ENCODE assay signal across 11 cellular contexts in the genomic region with DNA sequence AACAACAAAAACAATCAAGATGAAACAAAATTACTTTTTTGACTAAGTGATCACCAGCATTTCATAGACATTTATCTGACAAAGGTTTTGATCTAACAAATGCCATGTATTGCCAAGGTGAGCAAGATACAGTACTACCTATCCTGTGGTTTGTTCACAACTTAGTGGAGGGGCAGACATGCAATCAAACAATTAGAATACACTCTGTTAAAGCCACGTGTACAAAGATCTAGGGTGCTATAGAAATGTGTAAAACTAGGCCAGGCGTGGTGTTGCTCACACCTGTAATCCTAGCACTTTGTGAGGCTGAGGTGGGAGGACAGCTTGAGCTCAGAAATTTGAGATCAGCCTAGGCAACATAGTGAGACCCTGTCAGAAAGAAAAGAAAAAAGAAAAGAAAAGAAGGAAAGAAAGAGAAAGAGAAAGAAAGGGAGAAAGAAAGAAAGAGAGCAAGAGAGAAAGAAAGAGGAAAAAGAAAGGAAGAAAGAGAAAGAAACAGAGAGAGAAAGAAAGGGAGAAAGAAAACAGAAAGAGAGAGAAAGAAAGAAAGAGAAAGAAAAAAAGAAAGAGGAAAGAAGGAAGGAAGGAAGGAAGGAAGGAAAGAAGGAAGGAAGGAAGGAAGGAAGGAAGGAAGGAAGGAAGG. TPM values are rescaled to one million over a fixed set of nuclear protein-coding genes. Genes with fewer than 3 reads are reported as not detected.
A peak's percentile ranks its signal among the peaks of the same experiment; 100 is the strongest.
DNase-seq lines count a peak whose midpoint lies in the region; ATAC-seq and TF ChIP-seq lines count a peak whose summit lies in the region.
"Had no signal": no experiment of that assay in that cellular context is flagged by ENCODE, and none has a peak within 500 bp of the region (broad histone marks: within the 10 kb centered on the region; RNA-seq: fewer than 3 reads in every experiment).

No MANE protein-coding gene starts in this region.

- H3K4me1 Mint-ChIP-seq in activated T-helper 17 cell treated with anti-CD3 and anti-CD28 coated beads, Interleukin-2, amount 50 U/mL, for 72 hours, result peaks cover 29% of the 10 kb centered on the region

- H3K4me3 Mint-ChIP-seq in activated T-helper 17 cell treated with anti-CD3 and anti-CD28 coated beads, Interleukin-2, amount 50 U/mL, for 72 hours, result peak overlapping the region; percentile 98

- peak; percentile 23 for ATAC-seq in activated T-helper 17 cell treated with anti-CD3 and anti-CD28 coated beads, Interleukin-2, amount 50 U/mL, for 72 hours (replicated peaks)
- ATAC-seq in GM21360 (IDR thresholded peaks at IDR 0.05; ENCODE audit: unreplicated experiment), result no peak

- CTCF ChIA-PET in A673 (lab: Charles Lee), result interaction anchor here (0.9 to 1.9 kb wide), 2 partner anchors 151 to 383 kb away, joined by 4 to 5 read pairs; no protein-coding TSS in a partner anchor
- CTCF ChIA-PET in HEK293T (lab: Yijun Ruan, JAX), result interaction anchor here (0.7 kb wide), 1 partner anchor 39 kb away, joined by 3 read pairs; no protein-coding TSS in a partner anchor

- no peak for TF ChIP-seq CTCF in A673 (conservative IDR thresholded peaks at IDR 0.05; ENCODE audit: low read depth, low read length)

- H3K4me3 ChIP-seq in A673 (ENCODE audit: low read depth, low read length, poor library complexity, severe bottlenecking), result no peak overlapping the region
- H3K4me3 ChIP-seq in GM08714 (ENCODE audit: low read length), result peak overlapping the region; percentile 52; the same call in 1 of the 2 replicates
- no peak overlapping the region for H3K4me3 ChIP-seq in muscle layer of duodenum (ENCODE audit: low read depth in 1 of 2, low read length in 2 of 2)

- BruUV-seq in A673 (replicated peaks; lab: Mats Ljungman, UMichigan), result no TSS peak

- H3K9me3 Mint-ChIP-seq in activated T-helper 17 cell treated with anti-CD3 and anti-CD28 coated beads, Interleukin-2, amount 50 U/mL, for 72 hours, result no peaks in the 10 kb centered on the region

- peaks cover 17% of the 10 kb centered on the region for H3K36me3 ChIP-seq in A673 (ENCODE audit: insufficient read depth, low read length, poor library complexity, severe bottlenecking)
- peaks cover 9 to 11% of the 10 kb centered on the region in 2 donors for H3K36me3 ChIP-seq in muscle layer of duodenum (ENCODE audit: control insufficient read depth in 1 of 2, insufficient read depth in 2 of 2, low read length in 2 of 2)

- H3K4me1 ChIP-seq in A673 (ENCODE audit: insufficient read depth, low read length, poor library complexity, severe bottlenecking) (peaks cover 38% of the 10 kb centered on the region), muscle layer of duodenum (ENCODE audit: control insufficient read depth in 1 of 2, insufficient read depth in 2 of 2, low read length in 2 of 2) (peaks cover 4% of the 10 kb centered on the region in 2 donors)

- no peaks in the 10 kb centered on the region for H3K27me3 Mint-ChIP-seq in activated T-helper 17 cell treated with anti-CD3 and anti-CD28 coated beads, Interleukin-2, amount 50 U/mL, for 72 hours

- H3K36me3 Mint-ChIP-seq in activated T-helper 17 cell treated with anti-CD3 and anti-CD28 coated beads, Interleukin-2, amount 50 U/mL, for 72 hours (ENCODE audit: low read depth), result peaks cover 61% of the 10 kb centered on the region

- intact Hi-C loops in A673 (cut with micrococcal nuclease; ENCODE audit: unreplicated experiment), result no loop called here

- no peak for DNase-seq in A673 (ENCODE audit: low spot score)
- no peak for DNase-seq in NCI-H1694 treated with DMSO at 0.1 percent for 48 hours (lab: John Stamatoyannopoulos, UW)
- no peak for DNase-seq in LoVo (ENCODE audit: low spot score)
- no peak for DNase-seq in HEK293T (ENCODE audit: extremely low spot score)
- DNase-seq: COR-L47; NCI-H2029; stimulated activated CD4-positive, alpha-beta T cell treated with anti-CD3 and anti-CD28 coated beads, Interleukin-12 subunit alpha, Interleukin-12 subunit beta, amount 100 ng/mL, for 4 hours had no signal

- H3K27ac ChIP-seq in A673 (ENCODE audit: low read depth, low read length, poor library complexity, severe bottlenecking) (peak overlapping the region; percentile 78), muscle layer of duodenum (ENCODE audit: low read length) (peak overlapping the region; percentile 53)

- peak overlapping the region; percentile 96 for H3K27ac Mint-ChIP-seq in activated T-helper 17 cell treated with anti-CD3 and anti-CD28 coated beads, Interleukin-2, amount 50 U/mL, for 72 hours

- H3K9me3 ChIP-seq in A673 (ENCODE audit: low read depth, low read length, poor library complexity, severe bottlenecking) (no peaks in the 10 kb centered on the region), muscle layer of duodenum (ENCODE audit: control insufficient read depth in 1 of 2, low read length in 2 of 2) (no peaks in the 10 kb centered on the region)

- POLR2A ChIA-PET in A673 (lab: Charles Lee; ENCODE audit: low non-redundant PET) (interaction anchor here (0.7 kb wide), 3 partner anchors 22 to 424 kb away, joined by 3 to 12 read pairs (median 10); no protein-coding TSS in a partner anchor), HEK293T (lab: Yijun Ruan, JAX) (interaction anchor here (1.3 to 4.4 kb wide), 4 partner anchors 8 to 72 kb away, joined by 3 to 33 read pairs (median 20); a partner anchor contains a TSS)

- H3K27me3 ChIP-seq in A673 (replicated peaks; ENCODE audit: insufficient read depth, low read depth, low read length, poor library complexity), result no peaks in the 10 kb centered on the region
- H3K27me3 ChIP-seq in muscle layer of duodenum (ENCODE audit: low read depth, low read length), result no peaks in the 10 kb centered on the region

TF ChIP-seq in HEK293T, 16 proteins besides CTCF, POLR2A, EP300 and RAD21:
- TF ChIP-seq ELF4 (IDR thresholded peaks at IDR 0.05), result no peak
TF ChIP-seq in HEK293T: peak in this region for 0.

RNA-seq across cellular contexts. Expression of a gene that starts 1.4 kb away (rescaled TPM):
- total RNA-seq in A673 (2021), result 61.0 and 64.4 TPM in 2 replicates
- total RNA-seq in activated T-helper 17 cell treated with anti-CD3 and anti-CD28 coated beads, Interleukin-2, amount 50 U/mL, for 72 hours, result 100 to 1,000 TPM in 1 of 2 donors, 10 to 100 TPM in 1; 40.3 to 100 TPM

RNA-seq across cellular contexts. Expression of a gene that starts 23.6 kb away (rescaled TPM):
- total RNA-seq in A673 (2021), result 1,596 and 1,873 TPM in 2 replicates
- 1,000 to 10,000 TPM; 4,659 to 6,253 TPM for total RNA-seq in activated T-helper 17 cell treated with anti-CD3 and anti-CD28 coated beads, Interleukin-2, amount 50 U/mL, for 72 hours

RNA-seq across cellular contexts. Expression of a gene that starts 23.8 kb away (rescaled TPM):
- 1.2 and 1.6 TPM in 2 replicates for total RNA-seq in A673 (2021)
- 10 to 100 TPM in 1 of 2 donors, 1 to 10 TPM in 1; 7.9 to 38.5 TPM for total RNA-seq in activated T-helper 17 cell treated with anti-CD3 and anti-CD28 coated beads, Interleukin-2, amount 50 U/mL, for 72 hours
